In the genomic region with DNA sequence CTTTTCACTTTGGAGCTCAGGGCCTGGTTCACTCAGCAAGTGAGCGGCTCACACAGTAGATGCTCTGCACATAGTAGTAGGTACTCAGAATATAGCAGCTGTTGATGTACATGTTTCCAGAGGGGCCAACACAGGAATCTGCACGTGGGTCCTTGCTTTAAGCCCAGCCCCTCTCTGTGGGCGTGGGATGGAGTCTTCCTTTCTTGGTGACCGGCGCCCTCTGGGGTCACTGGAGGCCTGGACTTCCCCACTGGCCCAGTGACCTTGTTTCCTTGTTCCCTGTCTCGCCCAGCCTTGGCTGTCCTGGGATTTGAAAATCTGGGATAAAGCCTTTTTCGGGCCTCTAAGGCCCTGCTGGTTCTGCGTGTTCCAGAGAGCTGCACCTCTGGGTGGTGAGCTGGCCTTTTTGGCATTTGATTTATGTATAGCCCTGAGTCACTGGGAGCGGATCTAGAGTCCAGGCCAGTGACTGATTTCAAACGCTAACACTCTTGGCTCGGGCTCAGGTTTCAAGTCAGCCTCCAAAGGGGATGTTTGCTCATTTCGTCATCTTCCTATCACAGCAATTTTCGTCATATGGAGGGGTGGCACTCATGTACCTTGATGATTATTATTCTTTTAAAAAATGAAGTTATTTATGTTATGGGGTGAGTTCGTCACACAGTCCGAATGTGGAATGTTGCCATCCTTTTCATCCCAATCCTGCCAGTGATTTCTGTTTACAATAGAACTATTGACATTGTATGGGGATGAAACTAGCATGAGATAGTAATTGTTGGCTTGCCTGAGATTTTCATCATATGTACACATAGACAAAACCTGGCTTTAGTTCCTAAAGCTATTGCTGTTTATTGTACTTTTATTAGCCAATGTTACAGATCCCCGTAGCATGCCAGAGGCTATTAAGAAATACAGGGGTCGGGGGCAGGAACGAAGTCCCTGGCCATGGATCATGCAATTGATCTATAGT, we compare ENCODE assay signal across 8 cellular contexts.
DNase-seq lines count a peak whose midpoint lies in the region; ATAC-seq, FAIRE-seq and TF ChIP-seq lines count a peak whose summit lies in the region.

No MANE protein-coding gene starts in this region.

- no peak for ATAC-seq in HG02973 (IDR thresholded peaks at IDR 0.05; ENCODE audit: unreplicated experiment)

- H3K27me3 Mint-ChIP-seq in endothelial cell (ENCODE audit: unreplicated experiment) (peaks cover 4% of the 10 kb centered on the region), glutamatergic neuron (ENCODE audit: unreplicated experiment) (no peaks in the 10 kb centered on the region)

- no peak for TF ChIP-seq POLR2A in vagina (IDR thresholded peaks at IDR 0.05)

- intact Hi-C loops in vagina (cut with DNase I) = no loop called here

- FAIRE-seq in RCC 7860 (lab: Jason Lieb, UNC) = peak; percentile 97

- no peak overlapping the region for H3K4me3 ChIP-seq in mesodermal cell (ENCODE audit: extremely low read depth, insufficient read depth, low read length, poor library complexity, severe bottlenecking)
- no peak overlapping the region for H3K4me3 ChIP-seq in vagina

- H3K27ac ChIP-seq in 22Rv1 (peak overlapping the region; percentile 92), mesodermal cell (ENCODE audit: low read depth, low read length, severe bottlenecking) (peak overlapping the region; percentile 98), vagina (peak overlapping the region; percentile 76)

- no peak overlapping the region for H3K4me3 Mint-ChIP-seq in endothelial cell (ENCODE audit: unreplicated experiment)
- no peak overlapping the region for H3K4me3 Mint-ChIP-seq in glutamatergic neuron (ENCODE audit: unreplicated experiment)

- H3K9me3 Mint-ChIP-seq in endothelial cell (ENCODE audit: unreplicated experiment) = no peaks in the 10 kb centered on the region
- no peaks in the 10 kb centered on the region for H3K9me3 Mint-ChIP-seq in glutamatergic neuron (ENCODE audit: unreplicated experiment)

- H3K27ac Mint-ChIP-seq in endothelial cell (ENCODE audit: unreplicated experiment) = no peak overlapping the region
- no peak overlapping the region for H3K27ac Mint-ChIP-seq in glutamatergic neuron (ENCODE audit: unreplicated experiment)

- H3K27me3 ChIP-seq in vagina = no peaks in the 10 kb centered on the region

- H3K4me1 ChIP-seq in mesodermal cell (ENCODE audit: control insufficient read depth, insufficient read depth, low read length, poor library complexity, severe bottlenecking) (peaks cover 52% of the 10 kb centered on the region), vagina (peaks cover 42% of the 10 kb centered on the region)

- H3K36me3 Mint-ChIP-seq in endothelial cell (ENCODE audit: low read depth, unreplicated experiment) = no peaks in the 10 kb centered on the region
- no peaks in the 10 kb centered on the region for H3K36me3 Mint-ChIP-seq in glutamatergic neuron (ENCODE audit: unreplicated experiment)

- H3K4me1 Mint-ChIP-seq in endothelial cell (ENCODE audit: unreplicated experiment) (peaks cover 14% of the 10 kb centered on the region), glutamatergic neuron (ENCODE audit: low read depth, unreplicated experiment) (peaks cover 38% of the 10 kb centered on the region)

- 60 to 61% methylated on average over 8 to 9 of the region's 18 CpGs for WGBS in mesodermal cell (ENCODE audit: insufficient coverage in 2 of 2), 2 experiments

- DNase-seq in HS-5 (ENCODE audit: low read depth) = peak; percentile 96
- peak; percentile 99 for DNase-seq in RCC 7860 (ENCODE audit: low spot score)
- peak; percentile 30 for DNase-seq in endothelial cell (ENCODE audit: low spot score)
- peak in 1 of 2 donors; percentile 98 for DNase-seq in vagina (ENCODE audit: extremely low spot score in 2 of 2)
- no peak for DNase-seq in glutamatergic neuron

- peak; percentile 25; the same call in 1 of the 2 replicates for TF ChIP-seq CTCF in 22Rv1 (IDR thresholded peaks at IDR 0.05)
- TF ChIP-seq CTCF in endothelial cell (IDR thresholded peaks at IDR 0.05; ENCODE audit: unreplicated experiment) = no peak
- TF ChIP-seq CTCF in vagina (IDR thresholded peaks at IDR 0.05) = no peak
- no peak for TF ChIP-seq CTCF in glutamatergic neuron (IDR thresholded peaks at IDR 0.05; ENCODE audit: partially characterized antibody, unreplicated experiment)

- H3K9me3 ChIP-seq in mesodermal cell (ENCODE audit: control insufficient read depth, low read length) (no peaks in the 10 kb centered on the region), vagina (no peaks in the 10 kb centered on the region)

- H3K36me3 ChIP-seq in mesodermal cell (ENCODE audit: control insufficient read depth, insufficient read depth, low read length) (peaks cover 2% of the 10 kb centered on the region), vagina (no peaks in the 10 kb centered on the region)
